ENCODE assay signal across 1 cellular context in genomic region chr7:98771519-98772241, GRCh38.
TF ChIP-seq lines count a peak whose summit lies in the region.

No MANE protein-coding gene starts in this region.

TF ChIP-seq in K562, 482 proteins besides CTCF, POLR2A, EP300 and RAD21 (continued from another document):
- TF ChIP-seq ARID4B (CRISPR knock-in tag; IDR thresholded peaks at IDR 0.05) (no peak), C11orf30 (IDR thresholded peaks at IDR 0.05; ENCODE audit: low read depth) (peak; percentile 84), MAFG (tag; conservative IDR thresholded peaks at IDR 0.05) (peak; percentile 79), ZNF174 (CRISPR knock-in tag; IDR thresholded peaks at IDR 0.05) (no peak), U2AF1 (optimal IDR thresholded peaks at IDR 0.05; ENCODE audit: low read depth, low read length) (no peak), MAFF (IDR thresholded peaks at IDR 0.05; ENCODE audit: low read length) (peak; percentile 51), ZNF232 (CRISPR knock-in tag; IDR thresholded peaks at IDR 0.05) (no peak), MAFK (IDR thresholded peaks at IDR 0.05; ENCODE audit: low read length) (peak; percentile 64), ZNF23 (CRISPR knock-in tag; IDR thresholded peaks at IDR 0.05) (no peak)
TF ChIP-seq in K562: peak in this region for 5.
